In genomic region chr19:43594081-43594697, GRCh38 we compare ENCODE assay signal across 8 cellular contexts. TPM values are rescaled to one million over a fixed set of nuclear protein-coding genes. Genes with fewer than 3 reads are reported as not detected.
DNase-seq lines count a peak whose midpoint lies in the region; ATAC-seq and TF ChIP-seq lines count a peak whose summit lies in the region.

No MANE protein-coding gene starts in this region.

- H3K4me3 Mint-ChIP-seq in T-helper 17 cell = peak overlapping the region; percentile 82

- peak overlapping the region; percentile 100 for H3K27ac Mint-ChIP-seq in T-helper 17 cell

- H3K4me1 Mint-ChIP-seq in T-helper 17 cell = peaks cover 45% of the 10 kb centered on the region

- no peaks in the 10 kb centered on the region for H3K27me3 ChIP-seq in skeletal muscle satellite cell (ENCODE audit: control insufficient read depth, insufficient read depth, low read length)

- ATAC-seq in T-helper 17 cell (no peak), GM18867 (IDR thresholded peaks at IDR 0.05; ENCODE audit: unreplicated experiment) (no peak), HG03139 (IDR thresholded peaks at IDR 0.05; ENCODE audit: unreplicated experiment) (no peak)

- peak overlapping the region; percentile 91 for H3K9ac ChIP-seq in skeletal muscle satellite cell (ENCODE audit: low read depth, low read length)

- TF ChIP-seq CTCF in GM12865 (IDR thresholded peaks at IDR 0.05; ENCODE audit: insufficient read depth, low read depth, low read length, missing control alignments) (no peak), fibroblast of villous mesenchyme (IDR thresholded peaks at IDR 0.05; ENCODE audit: insufficient read depth, low read depth, low read length) (no peak)

- H3K9me3 ChIP-seq in T-helper 17 cell (ENCODE audit: control insufficient read depth, low read length, poor library complexity, severe bottlenecking) (no peaks in the 10 kb centered on the region), skeletal muscle satellite cell (replicated peaks; ENCODE audit: low read length) (no peaks in the 10 kb centered on the region)

- DNase-seq in GM12865 (ENCODE audit: low read depth) (no peak), T-helper 17 cell (no peak), fibroblast of villous mesenchyme (ENCODE audit: low read depth) (no peak), kidney glomerular epithelial cell (lab: John Stamatoyannopoulos, UW) (no peak), NCI-H2171 treated with DMSO at 0.1 percent for 48 hours (lab: John Stamatoyannopoulos, UW) (no peak)

- H3K4me1 ChIP-seq in skeletal muscle satellite cell (ENCODE audit: control insufficient read depth, insufficient read depth, low read length) = peaks cover 25% of the 10 kb centered on the region

- peak overlapping the region; percentile 100 for H3K4me2 ChIP-seq in skeletal muscle satellite cell (ENCODE audit: low read length)

- peak overlapping the region; percentile 78 for H3K4me3 ChIP-seq in GM12865 (ENCODE audit: low read depth, low read length)
- H3K4me3 ChIP-seq in fibroblast of villous mesenchyme (ENCODE audit: low read depth, low read length) = peak overlapping the region; percentile 81
- H3K4me3 ChIP-seq in skeletal muscle satellite cell (ENCODE audit: low read length) = peak overlapping the region; percentile 94

- peaks cover 50% of the 10 kb centered on the region for H3K36me3 ChIP-seq in skeletal muscle satellite cell (ENCODE audit: insufficient read depth, low read length)

- H3K36me3 Mint-ChIP-seq in T-helper 17 cell (ENCODE audit: low read depth) = peaks cover 2% of the 10 kb centered on the region

- no peaks in the 10 kb centered on the region for H3K27me3 Mint-ChIP-seq in T-helper 17 cell

RNA-seq across cellular contexts. Expression of gene IRGQ, which starts 1.7 kb away (rescaled TPM):
- total RNA-seq in T-helper 17 cell (10 to 100 TPM; 49.9 to 51.1 TPM), fibroblast of villous mesenchyme (27.7 and 35.4 TPM in 2 replicates)
- total RNA-seq in skeletal muscle satellite cell (2012; rRNA removed) = 12.7 and 14.7 TPM in 2 replicates

RNA-seq across cellular contexts. Expression of gene ZNF576, which starts 2.2 kb away (rescaled TPM):
- total RNA-seq in T-helper 17 cell (10 to 100 TPM in 1 of 2 donors, 1 to 10 TPM in 1; 7.9 to 11.1 TPM), fibroblast of villous mesenchyme (9.0 and 9.9 TPM in 2 replicates)
- total RNA-seq in skeletal muscle satellite cell (2012; rRNA removed) = 8.9 and 15.3 TPM in 2 replicates

RNA-seq across cellular contexts. Expression of gene SRRM5, which starts 17.7 kb away (rescaled TPM):
- total RNA-seq in T-helper 17 cell (under 1 TPM; 0.40 to 0.60 TPM), fibroblast of villous mesenchyme (under 0.01 TPM in 2 replicates)
- not detected in 2 replicates for total RNA-seq in skeletal muscle satellite cell (2012; rRNA removed)

RNA-seq across cellular contexts. Expression of gene PINLYP, which starts 18.6 kb away (rescaled TPM):
- total RNA-seq in T-helper 17 cell (1 to 10 TPM in 1 of 2 donors, under 1 TPM in 1; 0.52 to 1.5 TPM), fibroblast of villous mesenchyme (3.5 TPM in 2 replicates)
- 1.1 and 1.8 TPM in 2 replicates for total RNA-seq in skeletal muscle satellite cell (2012; rRNA removed)

RNA-seq across cellular contexts. Expression of gene XRCC1, which starts 18.9 kb away (rescaled TPM):
- total RNA-seq in T-helper 17 cell (10 to 100 TPM; 37.9 to 38.9 TPM), fibroblast of villous mesenchyme (22.9 and 28.9 TPM in 2 replicates)
- total RNA-seq in skeletal muscle satellite cell (2012; rRNA removed) = 14.6 and 17.5 TPM in 2 replicates
